21 cellular contexts compared by ENCODE assay signal in the genomic region with DNA sequence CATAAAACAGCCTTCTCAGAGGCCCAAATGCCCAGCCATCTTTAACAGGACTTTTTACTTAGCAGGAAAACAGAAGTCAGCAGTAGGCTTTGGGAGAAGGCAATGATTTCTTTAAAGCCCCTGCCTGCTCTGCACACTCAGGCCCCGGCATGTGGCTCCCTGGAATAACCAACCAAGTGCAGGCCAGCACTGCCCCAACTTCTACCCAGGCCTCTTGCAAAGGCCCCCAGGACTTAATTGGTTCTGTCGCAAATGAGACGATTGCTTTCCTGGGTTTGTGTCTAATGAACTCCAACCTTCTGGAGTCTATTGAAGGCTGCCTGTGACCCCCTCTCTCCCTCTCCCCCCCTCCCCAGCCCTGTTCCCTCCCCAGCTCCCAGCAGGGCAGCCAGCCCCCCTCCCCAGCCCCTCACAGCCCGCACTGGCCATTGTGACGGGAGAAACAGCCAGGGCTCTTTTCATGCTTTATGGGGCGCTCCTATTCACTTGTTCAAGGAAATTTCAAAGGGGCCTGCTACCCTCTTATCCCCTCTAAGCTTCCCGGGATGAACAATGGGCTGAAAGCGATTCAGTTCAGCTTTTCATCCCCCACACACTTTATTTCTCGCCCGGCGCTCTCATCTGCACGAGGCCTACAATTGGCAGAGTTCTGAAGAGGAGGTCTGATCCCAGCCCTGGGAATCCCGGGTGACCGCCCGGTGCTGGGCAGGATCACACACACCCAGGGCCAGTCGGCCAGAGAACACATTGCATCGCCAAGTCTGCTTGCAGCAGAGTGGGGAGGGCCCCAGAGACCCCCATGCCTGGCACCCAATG. TPM values are rescaled to one million over a fixed set of nuclear protein-coding genes. Genes with fewer than 3 reads are reported as not detected.
A peak's percentile ranks its signal among the peaks of the same experiment; 100 is the strongest.
DNase-seq lines count a peak whose midpoint lies in the region; ATAC-seq and TF ChIP-seq lines count a peak whose summit lies in the region.
"Had no signal": no experiment of that assay in that cellular context is flagged by ENCODE, and none has a peak within 500 bp of the region (broad histone marks: within the 10 kb centered on the region; RNA-seq: fewer than 3 reads in every experiment).

No MANE protein-coding gene starts in this region.

- H3K4me2 ChIP-seq in hepatocyte (peak overlapping the region; percentile 59), neuronal stem cell (ENCODE audit: insufficient read depth, low read length, poor library complexity, severe bottlenecking) (peak overlapping the region; percentile 43)
- H3K4me2 ChIP-seq: BLaER1 had no signal

- H2AFZ ChIP-seq in hepatocyte (no peak overlapping the region), neuronal stem cell (ENCODE audit: low read length) (no peak overlapping the region)

- H3K9me2 ChIP-seq in hepatocyte (replicated peaks; ENCODE audit: insufficient read depth): no peaks in the 10 kb centered on the region

- H3K36me3 ChIP-seq in hepatocyte (replicated peaks; ENCODE audit: insufficient read depth, low read depth) (no peaks in the 10 kb centered on the region), neuronal stem cell (replicated peaks in 1 of 2; ENCODE audit: control insufficient read depth in 2 of 2, insufficient read depth in 2 of 2, low read length in 2 of 2) (peaks cover 5 to 85% of the 10 kb centered on the region in 2 donors), aorta (ENCODE audit: control insufficient read depth in 1 of 2, insufficient read depth in 2 of 2, low read length in 1 of 2) (no peaks in the 10 kb centered on the region)
- H3K36me3 ChIP-seq: right lobe of liver had no signal

- peaks cover 3% of the 10 kb centered on the region for H3K79me1 ChIP-seq in neuronal stem cell (ENCODE audit: low read depth, low read length)

- intact Hi-C loops in aorta (cut with DNase I): no loop called here

- DNase-seq in activated T-cell treated with anti-CD3 and anti-CD28 coated beads, Interleukin-2, amount 50 U/mL, for 24 hours: no peak
- DNase-seq in activated T-cell treated with anti-CD3 and anti-CD28 coated beads for 4 hours: no peak
- DNase-seq in hepatocyte (ENCODE audit: low spot score): no peak
- DNase-seq in neuronal stem cell (ENCODE audit: low spot score): peak; percentile 88
- DNase-seq in aorta: peak; percentile 43 to 71
- no peak for DNase-seq in NCI-H69 (lab: John Stamatoyannopoulos, UW)
- DNase-seq in activated gamma-delta T cell (lab: John Stamatoyannopoulos, UW): no peak
- DNase-seq in NCI-H1694 treated with DMSO at 0.1 percent for 48 hours (lab: John Stamatoyannopoulos, UW): no peak
- DNase-seq: activated CD8-positive, alpha-beta memory T cell treated with anti-CD3 and anti-CD28 coated beads, Interleukin-2, amount 50 U/mL, for 4 hours; activated naive CD4-positive, alpha-beta T cell treated with anti-CD3 and anti-CD28 coated beads for 36 hours; dermis blood vessel endothelial cell; DMS 273 treated with DMSO at 0.1 percent for 48 hours; hippocampal formation; NCI-H146; NCI-H524; T1000 had no signal

- no peak overlapping the region for H3K4me3 Mint-ChIP-seq in activated T-cell treated with anti-CD3 and anti-CD28 coated beads, Interleukin-2, amount 50 U/mL, for 24 hours
- H3K4me3 Mint-ChIP-seq: activated naive CD4-positive, alpha-beta T cell treated with anti-CD3 and anti-CD28 coated beads for 36 hours had no signal

- no peak overlapping the region for H3K9ac ChIP-seq in neuronal stem cell (ENCODE audit: low read depth, low read length, poor library complexity)
- H3K9ac ChIP-seq: BLaER1 had no signal

- H3K4me3 ChIP-seq in hepatocyte: no peak overlapping the region
- no peak overlapping the region for H3K4me3 ChIP-seq in neuronal stem cell (ENCODE audit: low read length in 2 of 2)
- H3K4me3 ChIP-seq in aorta (ENCODE audit: low read length in 2 of 2): no peak overlapping the region
- H3K4me3 ChIP-seq: BLaER1, right lobe of liver had no signal

- H4K20me1 ChIP-seq in hepatocyte (ENCODE audit: insufficient read depth, poor library complexity, severe bottlenecking): peaks cover 73% of the 10 kb centered on the region
- H4K20me1 ChIP-seq: BLaER1 had no signal

- H2BK120ac ChIP-seq in neuronal stem cell (ENCODE audit: low read depth, low read length): no peak overlapping the region

- no peak for ATAC-seq in aorta (ENCODE audit: low FRiP score)
- ATAC-seq: esophagus mucosa, HCT116 had no signal

- H4K91ac ChIP-seq in neuronal stem cell (ENCODE audit: low read depth, low read length, poor library complexity): no peak overlapping the region

- H3K79me2 ChIP-seq in hepatocyte: peaks cover 61% of the 10 kb centered on the region

- no peaks in the 10 kb centered on the region for H3K9me3 ChIP-seq in hepatocyte (ENCODE audit: low read depth)
- H3K9me3 ChIP-seq in neuronal stem cell (replicated peaks in 1 of 2; ENCODE audit: control insufficient read depth in 2 of 2, insufficient read depth in 1 of 2, low read depth in 1 of 2, low read length in 2 of 2): no peaks in the 10 kb centered on the region
- no peaks in the 10 kb centered on the region for H3K9me3 ChIP-seq in aorta (ENCODE audit: control insufficient read depth, low read length)
- H3K9me3 ChIP-seq: BLaER1, right lobe of liver had no signal

- no peaks in the 10 kb centered on the region for H3K27me3 ChIP-seq in hepatocyte
- peaks cover 0 to 5% (median 0%) of the 10 kb centered on the region in 3 experiments for H3K27me3 ChIP-seq in neuronal stem cell (ENCODE audit: control insufficient read depth in 3 of 3, insufficient read depth in 3 of 3, low read depth in 1 of 3, low read length in 3 of 3)
- H3K27me3 ChIP-seq in aorta (ENCODE audit: control insufficient read depth in 1 of 2, insufficient read depth in 2 of 2, low read length in 1 of 2): no peaks in the 10 kb centered on the region
- H3K27me3 ChIP-seq: BLaER1, right lobe of liver had no signal

- H3K4me1 ChIP-seq in hepatocyte (ENCODE audit: insufficient read depth) (peaks cover 68% of the 10 kb centered on the region), neuronal stem cell (ENCODE audit: control insufficient read depth in 2 of 2, insufficient read depth in 1 of 2, low read depth in 1 of 2, low read length in 2 of 2) (peaks cover 45 to 48% of the 10 kb centered on the region in 2 donors), aorta (ENCODE audit: control insufficient read depth in 1 of 2, insufficient read depth in 2 of 2, low read length in 2 of 2) (peaks cover 0 to 5% of the 10 kb centered on the region in 2 donors)

- H2BK15ac ChIP-seq in neuronal stem cell (ENCODE audit: low read length): no peak overlapping the region

- H3K9me3 Mint-ChIP-seq in activated T-cell treated with anti-CD3 and anti-CD28 coated beads, Interleukin-2, amount 50 U/mL, for 24 hours: no peaks in the 10 kb centered on the region
- H3K9me3 Mint-ChIP-seq: activated naive CD4-positive, alpha-beta T cell treated with anti-CD3 and anti-CD28 coated beads for 36 hours had no signal

- H2AK5ac ChIP-seq in neuronal stem cell (ENCODE audit: low read depth, low read length): peak overlapping the region; percentile 12

- no peak overlapping the region for H4K8ac ChIP-seq in neuronal stem cell (ENCODE audit: low read depth, low read length)

- peaks cover 63% of the 10 kb centered on the region for H3K4me1 Mint-ChIP-seq in activated T-cell treated with anti-CD3 and anti-CD28 coated beads, Interleukin-2, amount 50 U/mL, for 24 hours (ENCODE audit: low read depth)

- no peak overlapping the region for H2BK5ac ChIP-seq in neuronal stem cell (ENCODE audit: low read length)

- H2BK12ac ChIP-seq in neuronal stem cell (ENCODE audit: low read length): no peak overlapping the region

- no peak for TF ChIP-seq CTCF in hepatocyte (IDR thresholded peaks at IDR 0.05; ENCODE audit: poor library complexity)

- peak overlapping the region; percentile 84 for H3K18ac ChIP-seq in neuronal stem cell (ENCODE audit: low read length)

- H3K27ac ChIP-seq in hepatocyte (peak overlapping the region; percentile 95), neuronal stem cell (replicated peaks; ENCODE audit: low read length) (peak overlapping the region; percentile 71), aorta (ENCODE audit: low read depth in 1 of 2, low read length in 2 of 2) (peak overlapping the region in 1 of 2 donors; percentile 2)
- H3K27ac ChIP-seq: 22Rv1, BLaER1 had no signal

- H3K27ac Mint-ChIP-seq in activated T-cell treated with anti-CD3 and anti-CD28 coated beads, Interleukin-2, amount 50 U/mL, for 24 hours: peak overlapping the region; percentile 15
- H3K27ac Mint-ChIP-seq: activated naive CD4-positive, alpha-beta T cell treated with anti-CD3 and anti-CD28 coated beads for 36 hours had no signal

- H3K4ac ChIP-seq in neuronal stem cell (ENCODE audit: low read length): no peak overlapping the region

- WGBS in hepatocyte (ENCODE audit: low lambda C conversion rate, missing lambda C conversion rate): 82% methylated on average over 17 of the region's 17 CpGs
- no CpG with 5 or more reads among the region's 17 CpGs for WGBS in neuronal stem cell (ENCODE audit: extremely low coverage in 2 of 2, insufficient read length in 2 of 2, insufficient replicate concordance in 1 of 2), 2 donors
- WGBS in aorta, 2 donors: 36 to 41% methylated on average over 17 of the region's 17 CpGs

- peaks cover 66% of the 10 kb centered on the region for H3K36me3 Mint-ChIP-seq in activated T-cell treated with anti-CD3 and anti-CD28 coated beads, Interleukin-2, amount 50 U/mL, for 24 hours (ENCODE audit: low read depth)

- H3K23ac ChIP-seq in neuronal stem cell (ENCODE audit: low read depth, low read length, poor library complexity): no peak overlapping the region

- no peaks in the 10 kb centered on the region for H3K27me3 Mint-ChIP-seq in activated T-cell treated with anti-CD3 and anti-CD28 coated beads, Interleukin-2, amount 50 U/mL, for 24 hours

- H3K14ac ChIP-seq in neuronal stem cell (ENCODE audit: low read length): no peak overlapping the region

RNA-seq across cellular contexts. Expression of gene AXIN2, which starts 15.5 kb away (rescaled TPM):
- 21.4 and 22.3 TPM in 2 replicates for total RNA-seq in hepatocyte
- 11.3 and 15.4 TPM in 2 replicates for polyA plus RNA-seq in hepatocyte
- 7.2 TPM for polyA plus RNA-seq in neuronal stem cell (2013, experiment 1 of 2)
- polyA plus RNA-seq in neuronal stem cell (2013, experiment 2 of 2): 7.1 TPM
- 10 to 100 TPM; 12.8 to 13.8 TPM for total RNA-seq in aorta
- 10 to 100 TPM in 1 of 2 donors, 1 to 10 TPM in 1; 6.3 to 10.1 TPM for polyA plus RNA-seq in aorta

Comparison
In these comparisons a context has a peak if more than half of its experiments do, and no peak if none do; other contexts are left out.
1. DNase-seq: peak in neuronal stem cell (single experiment) and aorta (2 of 2); none in activated T-cell treated with anti-CD3 and anti-CD28 coated beads, Interleukin-2, amount 50 U/mL, for 24 hours (single experiment), activated T-cell treated with anti-CD3 and anti-CD28 coated beads for 4 hours (single experiment), hepatocyte (single experiment), NCI-H69 (single experiment), activated gamma-delta T cell (single experiment) and NCI-H1694 treated with DMSO at 0.1 percent for 48 hours (single experiment).